In genomic region chr12:125968413-125968812, GRCh38 we compare ENCODE assay signal across 8 cellular contexts.
"Had no signal": no experiment of that assay in that cellular context is flagged by ENCODE, and none has a peak within 500 bp of the region (broad histone marks: within the 10 kb centered on the region; RNA-seq: fewer than 3 reads in every experiment).

No MANE protein-coding gene starts in this region.

- H3K4me3 ChIP-seq: GM12878 had no signal

- FAIRE-seq: G401.6, GM12891, GM12892, GM18507, GM19239 had no signal

- ATAC-seq: GM12878 had no signal

- DNase-seq: GDM1, GF-D8 had no signal
